In the genomic region with DNA sequence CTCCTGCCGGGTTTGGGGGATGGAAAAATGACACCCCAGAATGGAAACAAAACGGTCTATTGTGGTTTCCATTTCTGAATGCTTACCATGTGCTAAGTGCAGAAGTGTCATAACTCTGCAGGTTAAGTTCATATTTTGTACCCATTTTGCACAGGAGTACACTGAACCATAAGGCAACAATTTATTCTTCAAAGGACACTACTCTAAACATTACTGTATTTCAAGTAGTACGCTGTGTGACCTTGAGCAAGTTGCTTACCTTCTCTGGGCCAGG, we compare ENCODE assay signal across 1 cellular context.
TF ChIP-seq lines count a peak whose summit lies in the region.

No MANE protein-coding gene starts in this region.

TF ChIP-seq in WTC11, 78 proteins besides CTCF, POLR2A, EP300 and RAD21:
- TF ChIP-seq, protein P1, sequence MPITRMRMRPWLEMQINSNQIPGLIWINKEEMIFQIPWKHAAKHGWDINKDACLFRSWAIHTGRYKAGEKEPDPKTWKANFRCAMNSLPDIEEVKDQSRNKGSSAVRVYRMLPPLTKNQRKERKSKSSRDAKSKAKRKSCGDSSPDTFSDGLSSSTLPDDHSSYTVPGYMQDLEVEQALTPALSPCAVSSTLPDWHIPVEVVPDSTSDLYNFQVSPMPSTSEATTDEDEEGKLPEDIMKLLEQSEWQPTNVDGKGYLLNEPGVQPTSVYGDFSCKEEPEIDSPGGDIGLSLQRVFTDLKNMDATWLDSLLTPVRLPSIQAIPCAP (CRISPR knock-in tag; IDR thresholded peaks at IDR 0.05) = no peak
- TF ChIP-seq NFYB (CRISPR knock-in tag; conservative IDR thresholded peaks at IDR 0.05; ENCODE audit: low read depth) = no peak
- peak; percentile 92; the same call in 1 of the 2 replicates for TF ChIP-seq GTF2I (CRISPR knock-in tag; conservative IDR thresholded peaks at IDR 0.05)
- 0 out of 2 replicates have a peak, but pooled peaks have one; percentile 15 for TF ChIP-seq ZMAT4 (CRISPR knock-in tag; IDR thresholded peaks at IDR 0.05)
- no peak for TF ChIP-seq OVOL2 (CRISPR knock-in tag; IDR thresholded peaks at IDR 0.05; ENCODE audit: borderline replicate concordance)
- 0 out of 2 replicates have a peak, but pooled peaks have one; percentile 8 for TF ChIP-seq EMX1 (CRISPR knock-in tag; IDR thresholded peaks at IDR 0.05)
- peak; percentile 75; the same call in 1 of the 2 replicates for TF ChIP-seq ZNF121 (CRISPR knock-in tag; IDR thresholded peaks at IDR 0.05)
